ENCODE assay signal across 7 cellular contexts in genomic region chr17:64920026-64920418, GRCh38. TPM values are rescaled to one million over a fixed set of nuclear protein-coding genes. Genes with fewer than 3 reads are reported as not detected.
DNase-seq lines count a peak whose midpoint lies in the region; ATAC-seq and TF ChIP-seq lines count a peak whose summit lies in the region.

No MANE protein-coding gene starts in this region.

- DNase-seq in HK-2 (ENCODE audit: unreplicated experiment) (peak; percentile 45), right atrium auricular region (ENCODE audit: low spot score) (no peak), sciatic nerve (ENCODE audit: low spot score) (peak; percentile 62), DMS153 (lab: John Stamatoyannopoulos, UW) (no peak), NCI-H2171 (lab: John Stamatoyannopoulos, UW) (no peak)
- no peak for DNase-seq in activated CD4-positive, alpha-beta memory T cell treated with anti-CD3 and anti-CD28 coated beads for 36 hours

- H3K4me3 ChIP-seq in right atrium auricular region, result peak overlapping the region; percentile 74 to 85

- no peaks in the 10 kb centered on the region for H3K27me3 Mint-ChIP-seq in activated CD4-positive, alpha-beta memory T cell treated with anti-CD3 and anti-CD28 coated beads for 36 hours

- H3K4me1 Mint-ChIP-seq in activated CD4-positive, alpha-beta memory T cell treated with anti-CD3 and anti-CD28 coated beads for 36 hours (ENCODE audit: low read depth), result peaks cover 8% of the 10 kb centered on the region

- H3K27ac ChIP-seq in right atrium auricular region, result peak overlapping the region; percentile 90 to 95

- CTCF ChIA-PET in activated CD4-positive, alpha-beta memory T cell treated with anti-CD3 and anti-CD28 coated beads for 36 hours (lab: Charles Lee), result interaction anchor here (0.6 to 2.5 kb wide), 15 partner anchors 17 to 311 kb away, joined by 3 to 21 read pairs (median 4); no protein-coding TSS in a partner anchor

- peak overlapping the region; percentile 87 for H3K27ac Mint-ChIP-seq in activated CD4-positive, alpha-beta memory T cell treated with anti-CD3 and anti-CD28 coated beads for 36 hours

- H3K27me3 ChIP-seq in right atrium auricular region, result no peaks in the 10 kb centered on the region

- H3K9me3 ChIP-seq in right atrium auricular region, result no peaks in the 10 kb centered on the region

- no peaks in the 10 kb centered on the region for H3K36me3 ChIP-seq in right atrium auricular region

- no peaks in the 10 kb centered on the region for H3K9me3 Mint-ChIP-seq in activated CD4-positive, alpha-beta memory T cell treated with anti-CD3 and anti-CD28 coated beads for 36 hours

- no peak for TF ChIP-seq CTCF in right atrium auricular region (IDR thresholded peaks at IDR 0.05)

- peaks cover 0 to 4% of the 10 kb centered on the region in 2 donors for H3K4me1 ChIP-seq in right atrium auricular region

- intact Hi-C loops in activated CD4-positive, alpha-beta memory T cell treated with anti-CD3 and anti-CD28 coated beads for 36 hours (cut with micrococcal nuclease), result no loop called here
- intact Hi-C loops in sciatic nerve (cut with DNase I), result no loop called here

- peak overlapping the region; percentile 81 for H3K4me3 Mint-ChIP-seq in activated CD4-positive, alpha-beta memory T cell treated with anti-CD3 and anti-CD28 coated beads for 36 hours

- ATAC-seq in sciatic nerve, result peak; percentile 23
- no peak for ATAC-seq in GM19328 (IDR thresholded peaks at IDR 0.05; ENCODE audit: unreplicated experiment)

- no peaks in the 10 kb centered on the region for H3K36me3 Mint-ChIP-seq in activated CD4-positive, alpha-beta memory T cell treated with anti-CD3 and anti-CD28 coated beads for 36 hours

- POLR2A ChIA-PET in activated CD4-positive, alpha-beta memory T cell treated with anti-CD3 and anti-CD28 coated beads for 36 hours (lab: Charles Lee), result interaction anchor here (0.6 kb wide), 1 partner anchor 33 kb away, joined by 3 read pairs; no protein-coding TSS in a partner anchor

RNA-seq across cellular contexts. Expression of gene LRRC37A3, which starts 0.7 kb away (rescaled TPM):
- 1 to 10 TPM; 6.9 to 8.5 TPM for total RNA-seq in activated CD4-positive, alpha-beta memory T cell treated with anti-CD3 and anti-CD28 coated beads for 36 hours
- total RNA-seq in right atrium auricular region (1 to 10 TPM; 1.9 to 2.0 TPM), sciatic nerve (25.7 TPM)

Comparison
In these comparisons a context has a peak if more than half of its experiments do, and no peak if none do; other contexts are left out.
1. DNase-seq: peak in HK-2 (single experiment) and sciatic nerve (single experiment); none in activated CD4-positive, alpha-beta memory T cell treated with anti-CD3 and anti-CD28 coated beads for 36 hours (single experiment), right atrium auricular region (single experiment), DMS153 (single experiment) and NCI-H2171 (single experiment).